2 cellular contexts compared by ENCODE assay signal in the genomic region with DNA sequence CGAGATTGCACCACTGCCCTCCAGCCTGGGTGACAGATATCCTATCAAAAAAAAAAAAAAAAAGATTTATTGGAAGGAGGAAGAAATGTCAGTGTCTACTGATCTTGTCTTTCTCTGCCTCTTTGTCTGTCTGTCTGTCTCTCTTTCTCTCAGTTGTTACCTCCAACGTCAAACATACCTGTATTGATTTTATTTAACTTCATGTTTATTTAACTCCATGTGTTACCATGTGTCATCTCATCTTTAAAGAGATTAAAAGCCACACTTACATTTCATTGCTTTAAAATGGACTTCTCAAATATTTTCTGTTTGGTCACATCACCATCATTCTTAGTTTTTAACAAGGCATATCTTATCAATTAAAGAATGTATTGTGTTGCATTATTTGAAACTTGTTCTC.
A peak's percentile ranks its signal among the peaks of the same experiment; 100 is the strongest.
TF ChIP-seq lines count a peak whose summit lies in the region.

No MANE protein-coding gene starts in this region.

TF ChIP-seq in HepG2, 621 proteins besides CTCF, POLR2A, EP300 and RAD21:
- 0 out of 2 replicates have a peak, but pooled peaks have one; percentile 22 for TF ChIP-seq GATAD2A (CRISPR knock-in tag; IDR thresholded peaks at IDR 0.05)
- TF ChIP-seq ZNF652 (CRISPR knock-in tag; IDR thresholded peaks at IDR 0.05; ENCODE audit: borderline replicate concordance, low read depth), result peak; percentile 74; the same call in 1 of the 2 replicates
- no peak for TF ChIP-seq NFKB2 (CRISPR knock-in tag; IDR thresholded peaks at IDR 0.05; ENCODE audit: borderline replicate concordance)
- TF ChIP-seq ONECUT2 (CRISPR knock-in tag; IDR thresholded peaks at IDR 0.05), result peak; percentile 57; the same call in 1 of the 2 replicates
- TF ChIP-seq ZNF296 (CRISPR knock-in tag; conservative IDR thresholded peaks at IDR 0.05), result no peak
- TF ChIP-seq DMAP1 (CRISPR knock-in tag; IDR thresholded peaks at IDR 0.05), result no peak

TF ChIP-seq in GM12878, 131 proteins besides CTCF, POLR2A, EP300 and RAD21:
- TF ChIP-seq SKIL (IDR thresholded peaks at IDR 0.05; ENCODE audit: low read depth, poor library complexity, severe bottlenecking), result no peak
- no peak for TF ChIP-seq CUX1 (IDR thresholded peaks at IDR 0.05; ENCODE audit: insufficient replicate concordance, low read depth, low read length)
- no peak for TF ChIP-seq HDGF (IDR thresholded peaks at IDR 0.05)
